ENCODE assay signal across 7 cellular contexts in genomic region chr11:100901471-100901870, GRCh38.
DNase-seq lines count a peak whose midpoint lies in the region; FAIRE-seq and TF ChIP-seq lines count a peak whose summit lies in the region.
"Not testable (repeated sequence)": the region's sequence is repeated elsewhere in the genome, so short reads cannot be mapped to it uniquely, and the experiment has no call there.

No MANE protein-coding gene starts in this region.

- H3K4me3 Mint-ChIP-seq in endodermal cell, result not testable (repeated sequence)

- H2BK120ac ChIP-seq in H1 (replicated peaks; ENCODE audit: low read depth, low read length); neuronal stem cell (ENCODE audit: low read depth, low read length): not testable (repeated sequence)

- not testable (repeated sequence) for H3K4me3 ChIP-seq in H1 (ENCODE audit: extremely low read depth in 1 of 4, insufficient read depth in 2 of 4, low read depth in 3 of 4, low read length in 4 of 4); endodermal cell (ENCODE audit: low read length); cardiac muscle cell; neuronal stem cell (ENCODE audit: low read length in 2 of 2)

- H2BK20ac ChIP-seq in H1 (ENCODE audit: low read length), result not testable (repeated sequence)

- H4K20me1 ChIP-seq in H1 (replicated peaks in 1 of 2; ENCODE audit: control insufficient read depth in 1 of 2, insufficient read depth in 2 of 2, low read length in 2 of 2), result not testable (repeated sequence)

- not testable (repeated sequence) for H3K27me3 Mint-ChIP-seq in endodermal cell (ENCODE audit: insufficient read depth)

- H3K27ac Mint-ChIP-seq in endodermal cell, result peak overlapping the region; percentile 11

- H4K91ac ChIP-seq in H1 (replicated peaks; ENCODE audit: insufficient read length, low read length); neuronal stem cell (ENCODE audit: low read depth, low read length, poor library complexity): not testable (repeated sequence)

- not testable (repeated sequence) for H3K9me3 Mint-ChIP-seq in endodermal cell

- TF ChIP-seq RAD21 in H1 (IDR thresholded peaks at IDR 0.05 in 1 of 2, conservative IDR thresholded peaks at IDR 0.05 in 1 of 2; ENCODE audit: low read depth in 2 of 2, low read length in 2 of 2), result not testable (repeated sequence)

- H3K18ac ChIP-seq in H1 (ENCODE audit: extremely low read depth, low read length), result not testable (repeated sequence)
- peak overlapping the region; percentile 16 for H3K18ac ChIP-seq in neuronal stem cell (ENCODE audit: low read length)

- not testable (repeated sequence) for H3K14ac ChIP-seq in H1 (ENCODE audit: insufficient read length); neuronal stem cell (ENCODE audit: low read length)

- DNase-seq in HTR-8/SVneo (ENCODE audit: insufficient read length, low spot score); H1 (ENCODE audit: low read depth in 1 of 2, low spot score in 2 of 2); endodermal cell; cardiac muscle cell (ENCODE audit: low read depth in 1 of 2, low spot score in 1 of 2); neuronal stem cell (ENCODE audit: low spot score): not testable (repeated sequence)

- not testable (repeated sequence) for H3K27me3 ChIP-seq in H1 (replicated peaks in 1 of 4; ENCODE audit: control insufficient read depth in 3 of 4, extremely low read depth in 1 of 4, insufficient read depth in 3 of 4, low read length in 3 of 4); endodermal cell (ENCODE audit: control insufficient read depth, insufficient read depth, low read length, poor library complexity, severe bottlenecking); cardiac muscle cell; neuronal stem cell (ENCODE audit: control insufficient read depth in 3 of 3, insufficient read depth in 3 of 3, low read depth in 1 of 3, low read length in 3 of 3)

- not testable (repeated sequence) for TF ChIP-seq EP300 in H1 (IDR thresholded peaks at IDR 0.05; ENCODE audit: borderline replicate concordance in 1 of 2, low read depth in 2 of 2, low read length in 2 of 2)

- H3K56ac ChIP-seq in H1 (replicated peaks; ENCODE audit: insufficient read length, low read depth, low read length), result not testable (repeated sequence)

- FAIRE-seq in HTR-8/SVneo (lab: Jason Lieb, UNC), result peak; percentile 9
- not testable (repeated sequence) for FAIRE-seq in H1 (lab: Jason Lieb, UNC)

- not testable (repeated sequence) for H2AFZ ChIP-seq in H1 (ENCODE audit: low read length); neuronal stem cell (ENCODE audit: low read length)

- H3K4me2 ChIP-seq in H1 (ENCODE audit: insufficient read depth in 1 of 2, low read depth in 2 of 2, low read length in 2 of 2); neuronal stem cell (ENCODE audit: insufficient read depth, low read length, poor library complexity, severe bottlenecking): not testable (repeated sequence)

- H3K36me3 Mint-ChIP-seq in endodermal cell (ENCODE audit: low read depth), result peaks cover 39% of the 10 kb centered on the region

- 84% methylated on average over 5 of the region's 5 CpGs; no CpG with 5 or more reads in 1 of the 2 experiments for WGBS in H1 (ENCODE audit: extremely low coverage in 1 of 2, insufficient coverage in 1 of 2, insufficient read length in 1 of 2, insufficient replicate concordance in 2 of 2, low coverage in 1 of 2, low lambda C conversion rate in 2 of 2, missing lambda C conversion rate in 1 of 2), 2 experiments
- 83 to 92% methylated on average over 2 to 5 of the region's 5 CpGs for WGBS in endodermal cell (ENCODE audit: insufficient coverage in 1 of 2, insufficient read length in 1 of 2), 2 experiments
- no CpG with 5 or more reads among the region's 5 CpGs for WGBS in neuronal stem cell (ENCODE audit: extremely low coverage in 2 of 2, insufficient read length in 2 of 2, insufficient replicate concordance in 1 of 2), 2 donors

- H3K9ac ChIP-seq in H1 (replicated peaks in 1 of 4; ENCODE audit: extremely low read depth in 1 of 4, low read depth in 3 of 4, low read length in 3 of 4); endodermal cell (ENCODE audit: extremely low read depth, low read length, poor library complexity, severe bottlenecking); neuronal stem cell (ENCODE audit: low read depth, low read length, poor library complexity): not testable (repeated sequence)

- not testable (repeated sequence) for H2BK12ac ChIP-seq in H1 (ENCODE audit: low read depth, low read length); neuronal stem cell (ENCODE audit: low read length)

- not testable (repeated sequence) for H3K4ac ChIP-seq in H1 (replicated peaks; ENCODE audit: insufficient read length, low read depth, low read length); neuronal stem cell (ENCODE audit: low read length)

- peak overlapping the region; percentile 60 for H3K27ac ChIP-seq in C4-2B
- peak overlapping the region; percentile 82; the same call in 1 of the 2 replicates for H3K27ac ChIP-seq in VCaP
- H3K27ac ChIP-seq in H1 (ENCODE audit: low read depth, low read length); endodermal cell (ENCODE audit: low read depth, low read length); neuronal stem cell (replicated peaks; ENCODE audit: low read length): not testable (repeated sequence)
- H3K27ac ChIP-seq in cardiac muscle cell, result peak overlapping the region; percentile 10

- not testable (repeated sequence) for H4K5ac ChIP-seq in H1 (ENCODE audit: insufficient read length, low read depth, low read length)

- H2BK15ac ChIP-seq in H1 (ENCODE audit: low read length); neuronal stem cell (ENCODE audit: low read length): not testable (repeated sequence)

- not testable (repeated sequence) for H2AK5ac ChIP-seq in H1 (ENCODE audit: low read depth, low read length); neuronal stem cell (ENCODE audit: low read depth, low read length)

- not testable (repeated sequence) for H3K9me3 ChIP-seq in H1 (ENCODE audit: insufficient read depth in 2 of 2, low read depth in 1 of 2, low read length in 1 of 2); endodermal cell (ENCODE audit: control insufficient read depth, low read length); cardiac muscle cell (ENCODE audit: low read depth); neuronal stem cell (replicated peaks in 1 of 2; ENCODE audit: control insufficient read depth in 2 of 2, insufficient read depth in 1 of 2, low read depth in 1 of 2, low read length in 2 of 2)

- POLR2A ChIA-PET in H1 (lab: Charles Lee; ENCODE audit: partially characterized antibody), result not testable (repeated sequence)

- not testable (repeated sequence) for H3K79me2 ChIP-seq in H1 (ENCODE audit: control insufficient read depth in 1 of 2, insufficient read depth in 2 of 2, low read length in 2 of 2)

- not testable (repeated sequence) for TF ChIP-seq CTCF in C4-2B (conservative IDR thresholded peaks at IDR 0.05); VCaP (conservative IDR thresholded peaks at IDR 0.05); H1 (IDR thresholded peaks at IDR 0.05; ENCODE audit: control extremely low read depth in 1 of 3, insufficient read depth in 1 of 3, low read depth in 1 of 3, low read length in 3 of 3); endodermal cell (conservative IDR thresholded peaks at IDR 0.05); cardiac muscle cell (IDR thresholded peaks at IDR 0.05; ENCODE audit: low read depth, low read length)

- CTCF ChIA-PET in H1 (lab: Charles Lee; ENCODE audit: partially characterized antibody), result interaction anchor here (0.9 to 1.5 kb wide), 4 partner anchors 14 to 325 kb away, joined by 3 to 6 read pairs (median 3); no protein-coding TSS in a partner anchor

- H3K4me1 Mint-ChIP-seq in endodermal cell, result peaks cover 26% of the 10 kb centered on the region

- H3K23ac ChIP-seq in H1 (ENCODE audit: insufficient read length), result not testable (repeated sequence)
- peak overlapping the region; percentile 37 for H3K23ac ChIP-seq in neuronal stem cell (ENCODE audit: low read depth, low read length, poor library complexity)

- not testable (repeated sequence) for TF ChIP-seq POLR2A in H1 (IDR thresholded peaks at IDR 0.05; ENCODE audit: control extremely low read depth in 1 of 2, low read depth in 2 of 2, low read length in 2 of 2)

- not testable (repeated sequence) for H4K8ac ChIP-seq in H1 (ENCODE audit: extremely low read depth, insufficient read depth, low read length); neuronal stem cell (ENCODE audit: low read depth, low read length)

- H3K79me1 ChIP-seq in H1 (ENCODE audit: low read depth, low read length); neuronal stem cell (ENCODE audit: low read depth, low read length): not testable (repeated sequence)

- not testable (repeated sequence) for H3K23me2 ChIP-seq in H1 (ENCODE audit: low read depth, low read length)

- not testable (repeated sequence) for H3K36me3 ChIP-seq in H1 (ENCODE audit: control insufficient read depth in 2 of 4, insufficient read depth in 4 of 4, low read length in 3 of 4); endodermal cell (ENCODE audit: control insufficient read depth, insufficient read depth, low read length); cardiac muscle cell; neuronal stem cell (replicated peaks in 1 of 2; ENCODE audit: control insufficient read depth in 2 of 2, insufficient read depth in 2 of 2, low read length in 2 of 2)

- not testable (repeated sequence) for H3K4me1 ChIP-seq in H1 (replicated peaks in 1 of 4; ENCODE audit: control insufficient read depth in 3 of 4, insufficient read depth in 4 of 4, low read length in 3 of 4); endodermal cell (ENCODE audit: control insufficient read depth, insufficient read depth, low read length); cardiac muscle cell (ENCODE audit: low read depth); neuronal stem cell (ENCODE audit: control insufficient read depth in 2 of 2, insufficient read depth in 1 of 2, low read depth in 1 of 2, low read length in 2 of 2)

- H2BK5ac ChIP-seq in H1 (ENCODE audit: low read depth, low read length), result 0 out of 2 replicates have a peak overlapping the region, but pooled peaks have one; percentile 44
- not testable (repeated sequence) for H2BK5ac ChIP-seq in neuronal stem cell (ENCODE audit: low read length)
